Comparison of ENCODE assay signal across 8 cellular contexts in genomic region chr7:138001529-138002095, GRCh38. TPM values are rescaled to one million over a fixed set of nuclear protein-coding genes. Genes with fewer than 3 reads are reported as not detected.
DNase-seq lines count a peak whose midpoint lies in the region; ATAC-seq and TF ChIP-seq lines count a peak whose summit lies in the region.

CREB3L2 (minus strand) TSS chr7:138002086; CDS start chr7:138001705, 381 bp downstream.

- H2BK12ac ChIP-seq in trophoblast cell (ENCODE audit: low read length): peak within 1 kb of the TSS; percentile 98

- CTCF ChIA-PET in activated naive CD4-positive, alpha-beta T cell treated with anti-CD3 and anti-CD28 coated beads for 36 hours (lab: Charles Lee): interaction anchor here (0.7 to 14.1 kb wide), 14 partner anchors 9 to 1010 kb away, joined by 3 to 283 read pairs (median 4); no protein-coding TSS in a partner anchor

- H3K9ac ChIP-seq in trophoblast cell (ENCODE audit: low read length): peak within 1 kb of the TSS; percentile 92

- peak within 1 kb of the TSS; percentile 87 for H2BK5ac ChIP-seq in trophoblast cell (ENCODE audit: low read depth, low read length, poor library complexity)

- H3K79me1 ChIP-seq in trophoblast cell (ENCODE audit: low read length): peaks cover 17% of the 10 kb centered on the region

- no peaks in the 10 kb centered on the region for H3K27me3 ChIP-seq in trophoblast cell (ENCODE audit: insufficient read depth, low read length)
- H3K27me3 ChIP-seq in upper lobe of right lung: no peaks in the 10 kb centered on the region

- H3K4me2 ChIP-seq in trophoblast cell (ENCODE audit: low read length): peak within 1 kb of the TSS; percentile 74

- WGBS in trophoblast cell (ENCODE audit: extremely low coverage, insufficient coverage, insufficient read length): no CpG with 5 or more reads among the region's 47 CpGs

- H3K4me3 ChIP-seq in AG09309 (ENCODE audit: control insufficient read depth, low read depth, low read length) (peak within 1 kb of the TSS; percentile 98), trophoblast cell (ENCODE audit: low read depth, low read length) (peak within 1 kb of the TSS; percentile 94), upper lobe of right lung (peak within 1 kb of the TSS; percentile 82)

- no peak within 1 kb of the TSS for H3K23ac ChIP-seq in trophoblast cell (ENCODE audit: low read length)

- peaks cover 6% of the 10 kb centered on the region for H3K36me3 Mint-ChIP-seq in activated naive CD4-positive, alpha-beta T cell treated with anti-CD3 and anti-CD28 coated beads for 36 hours (ENCODE audit: low read depth)

- H3K79me2 ChIP-seq in trophoblast cell (ENCODE audit: control insufficient read depth, insufficient read depth, low read length, poor library complexity): peaks cover 23% of the 10 kb centered on the region

- H3K27ac ChIP-seq in trophoblast cell (ENCODE audit: low read depth, low read length) (peak within 1 kb of the TSS; percentile 79), upper lobe of right lung (peak within 1 kb of the TSS; percentile 87)

- peaks cover 30% of the 10 kb centered on the region for H3K4me1 Mint-ChIP-seq in activated naive CD4-positive, alpha-beta T cell treated with anti-CD3 and anti-CD28 coated beads for 36 hours (ENCODE audit: low read depth)

- H3K9me3 Mint-ChIP-seq in activated naive CD4-positive, alpha-beta T cell treated with anti-CD3 and anti-CD28 coated beads for 36 hours: no peaks in the 10 kb centered on the region

- DNase-seq in AG09309 (ENCODE audit: low read depth): no peak
- DNase-seq in SHP77 treated with DMSO at 0.1 percent for 48 hours (lab: John Stamatoyannopoulos, UW): peak; percentile 27
- peak; percentile 69 for DNase-seq in activated naive CD4-positive, alpha-beta T cell treated with anti-CD3 and anti-CD28 coated beads for 36 hours
- DNase-seq in Right ventricle myocardium inferior (ENCODE audit: missing footprints): peak; percentile 88
- peak; percentile 71 to 72 for DNase-seq in trophoblast cell
- DNase-seq in upper lobe of right lung: peak; percentile 90

- peak within 1 kb of the TSS; percentile 76 for H3K27ac Mint-ChIP-seq in activated naive CD4-positive, alpha-beta T cell treated with anti-CD3 and anti-CD28 coated beads for 36 hours

- peak within 1 kb of the TSS; percentile 85 for H2AFZ ChIP-seq in trophoblast cell (ENCODE audit: insufficient read depth, low read length, poor library complexity)

- peak within 1 kb of the TSS; percentile 84 for H4K12ac ChIP-seq in trophoblast cell (ENCODE audit: low read depth, low read length)

- H4K8ac ChIP-seq in trophoblast cell (ENCODE audit: low read depth, low read length): peak within 1 kb of the TSS; percentile 83

- H2BK120ac ChIP-seq in trophoblast cell (ENCODE audit: insufficient read depth, low read length, poor library complexity): peak within 1 kb of the TSS; percentile 94

- H2AK5ac ChIP-seq in trophoblast cell (ENCODE audit: low read length): peak within 1 kb of the TSS; percentile 94

- H3K4me3 Mint-ChIP-seq in activated naive CD4-positive, alpha-beta T cell treated with anti-CD3 and anti-CD28 coated beads for 36 hours: peak within 1 kb of the TSS; percentile 91

- ATAC-seq in GM19043 (IDR thresholded peaks at IDR 0.05; ENCODE audit: low read depth, unreplicated experiment): peak; percentile 23
- peak; percentile 35 for ATAC-seq in HG03432 (IDR thresholded peaks at IDR 0.05; ENCODE audit: unreplicated experiment)
- peak; percentile 50 for ATAC-seq in Right ventricle myocardium inferior
- ATAC-seq in upper lobe of right lung: peak; percentile 66

- no peak for TF ChIP-seq CTCF in AG09309 (IDR thresholded peaks at IDR 0.05; ENCODE audit: control insufficient read depth, insufficient read depth, low read depth, low read length, missing control alignments)
- TF ChIP-seq CTCF in upper lobe of right lung (IDR thresholded peaks at IDR 0.05): no peak

- peak within 1 kb of the TSS; percentile 83 for H4K91ac ChIP-seq in trophoblast cell (ENCODE audit: low read depth, low read length)

- H3K9me3 ChIP-seq in trophoblast cell (ENCODE audit: insufficient read depth, low read depth, low read length): no peaks in the 10 kb centered on the region
- H3K9me3 ChIP-seq in upper lobe of right lung: no peaks in the 10 kb centered on the region

- H3K14ac ChIP-seq in trophoblast cell (ENCODE audit: low read length): peak within 1 kb of the TSS; percentile 78

- H3K4ac ChIP-seq in trophoblast cell (ENCODE audit: low read depth, low read length): peak within 1 kb of the TSS; percentile 96

- intact Hi-C loops in activated naive CD4-positive, alpha-beta T cell treated with anti-CD3 and anti-CD28 coated beads for 36 hours (cut with micrococcal nuclease): loop anchor here (1.0 to 5.0 kb wide), 7 partner anchors 41 to 1339 kb away; no protein-coding TSS in a partner anchor
- intact Hi-C loops in Right ventricle myocardium inferior (cut with DNase I): loop anchor here (5.0 kb wide), 2 partner anchors 44 to 59 kb away; no protein-coding TSS in a partner anchor
- intact Hi-C loops in upper lobe of right lung (cut with DNase I): no loop called here

- H3K36me3 ChIP-seq in trophoblast cell (ENCODE audit: control insufficient read depth in 1 of 2, insufficient read depth in 2 of 2, low read length in 2 of 2) (peaks cover 2% of the 10 kb centered on the region in 2 experiments), upper lobe of right lung (no peaks in the 10 kb centered on the region)

- H3K4me1 ChIP-seq in trophoblast cell (ENCODE audit: control insufficient read depth in 1 of 2, insufficient read depth in 2 of 2, low read length in 2 of 2) (peaks cover 7 to 8% of the 10 kb centered on the region in 2 experiments), upper lobe of right lung (peaks cover 27% of the 10 kb centered on the region)

- H3K27me3 Mint-ChIP-seq in activated naive CD4-positive, alpha-beta T cell treated with anti-CD3 and anti-CD28 coated beads for 36 hours (ENCODE audit: low read depth): no peaks in the 10 kb centered on the region

- H3K18ac ChIP-seq in trophoblast cell (ENCODE audit: low read length): peak within 1 kb of the TSS; percentile 83

RNA-seq across cellular contexts. Expression of gene CREB3L2, which starts in this region (rescaled TPM):
- total RNA-seq in activated naive CD4-positive, alpha-beta T cell treated with anti-CD3 and anti-CD28 coated beads for 36 hours: 10 to 100 TPM; 14.1 to 15.7 TPM
- total RNA-seq in Right ventricle myocardium inferior (19.3 TPM), upper lobe of right lung (61.8 TPM)
- polyA plus RNA-seq in trophoblast cell (2013): 134 and 136 TPM in 2 replicates
